ENCODE assay signal across 16 cellular contexts in genomic region chr10:69759641-69760040, GRCh38. TPM values are rescaled to one million over a fixed set of nuclear protein-coding genes. Genes with fewer than 3 reads are reported as not detected.
A peak's percentile ranks its signal among the peaks of the same experiment; 100 is the strongest.
DNase-seq lines count a peak whose midpoint lies in the region; ATAC-seq and TF ChIP-seq lines count a peak whose summit lies in the region.
"Had no signal": no experiment of that assay in that cellular context is flagged by ENCODE, and none has a peak within 500 bp of the region (broad histone marks: within the 10 kb centered on the region; RNA-seq: fewer than 3 reads in every experiment).

No MANE protein-coding gene starts in this region.

- H2AFZ ChIP-seq in hepatocyte = no peak overlapping the region

- peaks cover 10% of the 10 kb centered on the region for H3K4me1 ChIP-seq in hepatocyte (ENCODE audit: insufficient read depth)

- H3K27ac Mint-ChIP-seq in neural crest cell (ENCODE audit: unreplicated experiment) = peak overlapping the region; percentile 73
- H3K27ac Mint-ChIP-seq: CD4-positive, alpha-beta memory T cell; HFFc6 had no signal

- no peaks in the 10 kb centered on the region for H3K27me3 Mint-ChIP-seq in neural crest cell (ENCODE audit: low read depth)

- no peaks in the 10 kb centered on the region for H3K9me2 ChIP-seq in hepatocyte (replicated peaks; ENCODE audit: insufficient read depth)

- CTCF ChIA-PET in HEK293T (lab: Yijun Ruan, JAX) = no interaction called here

- H3K4me3 ChIP-seq in hepatocyte = no peak overlapping the region
- H3K4me3 ChIP-seq: GM12878 had no signal

- no peak overlapping the region for H3K4me2 ChIP-seq in hepatocyte

- no peak overlapping the region for H3K4me3 Mint-ChIP-seq in neural crest cell
- H3K4me3 Mint-ChIP-seq: CD4-positive, alpha-beta memory T cell; H9; HFFc6 had no signal

- POLR2A ChIA-PET in HEK293T (lab: Yijun Ruan, JAX) = no interaction called here

- H3K27ac ChIP-seq in hepatocyte = peak overlapping the region; percentile 31
- H3K27ac ChIP-seq: C4-2B had no signal

- DNase-seq in amniotic epithelial cell (ENCODE audit: low read depth) = peak; percentile 34
- DNase-seq in hepatocyte (ENCODE audit: low spot score) = no peak
- DNase-seq in neural crest cell (ENCODE audit: low read depth, low spot score) = no peak
- no peak for DNase-seq in HEK293T (ENCODE audit: extremely low spot score)
- DNase-seq in NCI-H1417 (lab: John Stamatoyannopoulos, UW) = no peak
- no peak for DNase-seq in midbrain (lab: John Stamatoyannopoulos, UW)
- DNase-seq: BE2C; CD4-positive, alpha-beta memory T cell; DMS79; GOT3; H9; HFFc6 had no signal

- no peaks in the 10 kb centered on the region for H3K36me3 Mint-ChIP-seq in neural crest cell (ENCODE audit: low read depth)
- H3K36me3 Mint-ChIP-seq: CD4-positive, alpha-beta memory T cell had no signal

- no peaks in the 10 kb centered on the region for H4K20me1 ChIP-seq in hepatocyte (ENCODE audit: insufficient read depth, poor library complexity, severe bottlenecking)

- H3K9me3 Mint-ChIP-seq in neural crest cell = no peaks in the 10 kb centered on the region
- H3K9me3 Mint-ChIP-seq: H9, HFFc6 had no signal

- H3K9me3 ChIP-seq in hepatocyte (ENCODE audit: low read depth) = no peaks in the 10 kb centered on the region
- H3K9me3 ChIP-seq: BE2C had no signal

- H3K36me3 ChIP-seq in hepatocyte (replicated peaks; ENCODE audit: insufficient read depth, low read depth) = no peaks in the 10 kb centered on the region
- H3K36me3 ChIP-seq: BE2C had no signal

- TF ChIP-seq CTCF in hepatocyte (IDR thresholded peaks at IDR 0.05; ENCODE audit: poor library complexity) (no peak), neural crest cell (conservative IDR thresholded peaks at IDR 0.05) (no peak)

- no peaks in the 10 kb centered on the region for H3K79me2 ChIP-seq in hepatocyte

- no peaks in the 10 kb centered on the region for H3K27me3 ChIP-seq in hepatocyte
- H3K27me3 ChIP-seq: BE2C had no signal

- H3K4me1 Mint-ChIP-seq in neural crest cell = no peaks in the 10 kb centered on the region
- H3K4me1 Mint-ChIP-seq: CD4-positive, alpha-beta memory T cell had no signal

- 89% methylated on average over 6 of the region's 6 CpGs for WGBS in hepatocyte (ENCODE audit: low lambda C conversion rate, missing lambda C conversion rate)

- no peak for ATAC-seq in GM19395 (IDR thresholded peaks at IDR 0.05; ENCODE audit: unreplicated experiment)
- ATAC-seq: GM12878, HepG2 had no signal

TF ChIP-seq in HEK293T, 16 proteins besides CTCF, POLR2A, EP300 and RAD21:
- TF ChIP-seq HDGF (IDR thresholded peaks at IDR 0.05; ENCODE audit: borderline replicate concordance) (no peak), ARNT (IDR thresholded peaks at IDR 0.05) (no peak), L3MBTL2 (conservative IDR thresholded peaks at IDR 0.05) (no peak), SP1 (IDR thresholded peaks at IDR 0.05) (no peak), FOXK2 (IDR thresholded peaks at IDR 0.05) (no peak), SUZ12 (IDR thresholded peaks at IDR 0.05) (no peak), BHLHE40 (IDR thresholded peaks at IDR 0.05; ENCODE audit: borderline replicate concordance) (no peak), CTBP1 (IDR thresholded peaks at IDR 0.05; ENCODE audit: borderline replicate concordance) (no peak), PKNOX1 (IDR thresholded peaks at IDR 0.05) (no peak), ZNF384 (IDR thresholded peaks at IDR 0.05) (no peak), FOXA1 (IDR thresholded peaks at IDR 0.05) (no peak), FOXM1 (IDR thresholded peaks at IDR 0.05; ENCODE audit: borderline replicate concordance) (no peak), LEF1 (IDR thresholded peaks at IDR 0.05; ENCODE audit: borderline replicate concordance) (no peak), NFRKB (IDR thresholded peaks at IDR 0.05) (no peak)

RNA-seq across cellular contexts. Expression of gene COL13A1, which starts 42.1 kb away (rescaled TPM):
- total RNA-seq in hepatocyte = 2.7 and 4.5 TPM in 2 replicates
- 5.8 and 8.5 TPM in 2 replicates for polyA plus RNA-seq in hepatocyte
- 8.1 and 9.5 TPM in 2 replicates for total RNA-seq in neural crest cell
- total RNA-seq: CD4-positive, alpha-beta memory T cell; GM12878; HepG2 had no signal
- polyA plus RNA-seq: CD4-positive, alpha-beta memory T cell had no signal
